In genomic region chr9:127767909-127768331, GRCh38 we compare ENCODE assay signal across 1 cellular context.
TF ChIP-seq lines count a peak whose summit lies in the region.

No MANE protein-coding gene starts in this region.

TF ChIP-seq in H1, 55 proteins besides CTCF, POLR2A, EP300 and RAD21:
- TF ChIP-seq TBP (IDR thresholded peaks at IDR 0.05; ENCODE audit: low read depth, low read length) = no peak
- no peak for TF ChIP-seq CHD1 (IDR thresholded peaks at IDR 0.05; ENCODE audit: low read depth, low read length)
- no peak for TF ChIP-seq USF2 (IDR thresholded peaks at IDR 0.05; ENCODE audit: low read length)
- TF ChIP-seq SRF (IDR thresholded peaks at IDR 0.05; ENCODE audit: low read depth, low read length) = no peak
- no peak for TF ChIP-seq SUZ12 (IDR thresholded peaks at IDR 0.05; ENCODE audit: low read length)
- TF ChIP-seq FOSL1 (IDR thresholded peaks at IDR 0.05; ENCODE audit: insufficient read depth, low read depth, low read length) = no peak
- no peak for TF ChIP-seq ATF2 (IDR thresholded peaks at IDR 0.05; ENCODE audit: low read length)
